In genomic region chr3:187223799-187224198, GRCh38 we compare ENCODE assay signal across 12 cellular contexts. TPM values are rescaled to one million over a fixed set of nuclear protein-coding genes. Genes with fewer than 3 reads are reported as not detected.
DNase-seq lines count a peak whose midpoint lies in the region; ATAC-seq, FAIRE-seq and TF ChIP-seq lines count a peak whose summit lies in the region.
"Had no signal": no experiment of that assay in that cellular context is flagged by ENCODE, and none has a peak within 500 bp of the region (broad histone marks: within the 10 kb centered on the region; RNA-seq: fewer than 3 reads in every experiment).

No MANE protein-coding gene starts in this region.

- WGBS in hepatocyte (ENCODE audit: low lambda C conversion rate, missing lambda C conversion rate): 71% methylated on average over 3 of the region's 3 CpGs
- WGBS in psoas muscle, 3 donors: 60 to 73% (median 61%) methylated on average over 3 of the region's 3 CpGs

- intact Hi-C loops in psoas muscle (cut with DNase I): loop anchor here in 1 of 2 donors (5.0 kb wide), 1 partner anchor 69 kb away; the partner anchor contains the start of gene MASP1

- FAIRE-seq in urothelium cell line (lab: Jason Lieb, UNC): no peak

- H4K20me1 ChIP-seq in BLaER1 treated with 17β-estradiol and CSF1 and Interleukin-3, amounts not matched to agents 10 nM and 100 nM: no peaks in the 10 kb centered on the region; a peak in 1 of 22 replicates
- H4K20me1 ChIP-seq in hepatocyte (ENCODE audit: insufficient read depth, poor library complexity, severe bottlenecking): no peaks in the 10 kb centered on the region

- peaks cover 0 to 15% (median 6%) of the 10 kb centered on the region in 10 experiments; a peak in 10 of 20 replicates for H3K4me1 ChIP-seq in BLaER1 treated with 17β-estradiol and CSF1 and Interleukin-3, amounts not matched to agents 10 nM and 100 nM
- H3K4me1 ChIP-seq in hepatocyte (ENCODE audit: insufficient read depth) (peaks cover 7% of the 10 kb centered on the region), psoas muscle (no peaks in the 10 kb centered on the region)

- no peaks in the 10 kb centered on the region for H3K9me2 ChIP-seq in hepatocyte (replicated peaks; ENCODE audit: insufficient read depth)

- no peaks in the 10 kb centered on the region for H3K36me3 ChIP-seq in BLaER1 treated with 17β-estradiol and CSF1 and Interleukin-3, amounts not matched to agents 10 nM and 100 nM
- no peaks in the 10 kb centered on the region for H3K36me3 ChIP-seq in hepatocyte (replicated peaks; ENCODE audit: insufficient read depth, low read depth)
- H3K36me3 ChIP-seq in psoas muscle (ENCODE audit: insufficient read depth in 1 of 2, low read depth in 1 of 2): no peaks in the 10 kb centered on the region

- ATAC-seq in psoas muscle: no peak
- ATAC-seq in HG03457 (IDR thresholded peaks at IDR 0.05; ENCODE audit: unreplicated experiment): no peak

- no peak overlapping the region for H3K9ac ChIP-seq in BLaER1 treated with 17β-estradiol and CSF1 and Interleukin-3, amounts not matched to agents 10 nM and 100 nM

- no peaks in the 10 kb centered on the region for H3K27me3 ChIP-seq in BLaER1 treated with 17β-estradiol and CSF1 and Interleukin-3, amounts not matched to agents 10 nM and 100 nM
- no peaks in the 10 kb centered on the region for H3K27me3 ChIP-seq in hepatocyte
- no peaks in the 10 kb centered on the region for H3K27me3 ChIP-seq in psoas muscle (ENCODE audit: insufficient read depth in 3 of 3, low read length in 2 of 3)

- H2AFZ ChIP-seq in hepatocyte: no peak overlapping the region

- H3K79me2 ChIP-seq in hepatocyte: no peaks in the 10 kb centered on the region

- H3K9me3 ChIP-seq in BLaER1 treated with 17β-estradiol and CSF1 and Interleukin-3, amounts not matched to agents 10 nM and 100 nM (replicated peaks in 1 of 11): 0 out of 22 replicates have a peak, but pooled peaks cover 0 to 5% (median 0%) of the 10 kb centered on the region in 11 experiments
- H3K9me3 ChIP-seq in hepatocyte (ENCODE audit: low read depth) (no peaks in the 10 kb centered on the region), psoas muscle (no peaks in the 10 kb centered on the region)

- peak overlapping the region in 7 of 11 experiments; percentile 1 to 54 (median 33); a peak in 10 of 22 replicates for H3K4me2 ChIP-seq in BLaER1 treated with 17β-estradiol and CSF1 and Interleukin-3, amounts not matched to agents 10 nM and 100 nM
- H3K4me2 ChIP-seq in hepatocyte: no peak overlapping the region

- no peak for TF ChIP-seq CTCF in hepatocyte (IDR thresholded peaks at IDR 0.05; ENCODE audit: poor library complexity)
- TF ChIP-seq CTCF in psoas muscle (IDR thresholded peaks at IDR 0.05): no peak

- DNase-seq in HCEC 1CT (peak; percentile 11), RKO (ENCODE audit: low spot score) (peak; percentile 18), hepatocyte (ENCODE audit: low spot score) (peak; percentile 34), psoas muscle (no peak), urothelium cell line (ENCODE audit: low spot score) (no peak), SIG-M5 (lab: John Stamatoyannopoulos, UW) (no peak)
- DNase-seq: NCI-H226 had no signal

- H3K4me3 ChIP-seq in BLaER1 treated with 17β-estradiol and CSF1 and Interleukin-3, amounts not matched to agents 10 nM and 100 nM: no peak overlapping the region
- no peak overlapping the region for H3K4me3 ChIP-seq in hepatocyte
- H3K4me3 ChIP-seq in psoas muscle: no peak overlapping the region

- H3K27ac ChIP-seq in BLaER1 treated with 17β-estradiol and CSF1 and Interleukin-3, amounts not matched to agents 10 nM and 100 nM: no peak overlapping the region
- H3K27ac ChIP-seq in hepatocyte (peak overlapping the region; percentile 55), psoas muscle (no peak overlapping the region)

RNA-seq across cellular contexts. Expression of gene RTP1, which starts 26.5 kb away (rescaled TPM):
- total RNA-seq in hepatocyte (not detected in 2 replicates), psoas muscle (not detected)
- polyA plus RNA-seq in hepatocyte (not detected in 2 replicates), psoas muscle (not detected)
- total RNA-seq: activated CD8-positive, alpha-beta memory T cell treated with anti-CD3 and anti-CD28 coated beads for 36 hours; mesenteric fat pad; skeletal muscle tissue had no signal

Comparison
In these comparisons a context has a peak if more than half of its experiments do, and no peak if none do; other contexts are left out.
1. DNase-seq: peak in HCEC 1CT (single experiment), RKO (single experiment) and hepatocyte (single experiment); none in psoas muscle (0 of 2), urothelium cell line (single experiment) and SIG-M5 (single experiment).